In genomic region chr6:168189679-168190405, GRCh38 we compare ENCODE assay signal across 2 cellular contexts.
A peak's percentile ranks its signal among the peaks of the same experiment; 100 is the strongest.
TF ChIP-seq lines count a peak whose summit lies in the region.

No MANE protein-coding gene starts in this region.

TF ChIP-seq in HepG2, 621 proteins besides CTCF, POLR2A, EP300 and RAD21:
- TF ChIP-seq ZNF784 (CRISPR knock-in tag; IDR thresholded peaks at IDR 0.05; ENCODE audit: borderline replicate concordance): no peak
- TF ChIP-seq HNRNPL (IDR thresholded peaks at IDR 0.05; ENCODE audit: low read depth, low read length): 0 out of 2 replicates have a peak, but pooled peaks have one; percentile 29
TF ChIP-seq in HepG2: peak in this region for 1.

TF ChIP-seq in H1, 55 proteins besides CTCF, POLR2A, EP300 and RAD21:
- TF ChIP-seq HDAC2 (IDR thresholded peaks at IDR 0.05; ENCODE audit: borderline replicate concordance in 1 of 2, low read depth in 2 of 2, low read length in 2 of 2) (no peak), GTF2F1 (IDR thresholded peaks at IDR 0.05; ENCODE audit: borderline replicate concordance, low read depth, low read length) (no peak), HDAC6 (IDR thresholded peaks at IDR 0.05; ENCODE audit: low read depth, low read length) (no peak), ZNF274 (IDR thresholded peaks at IDR 0.05; ENCODE audit: borderline replicate concordance, extremely low read depth, low read length) (no peak), SUZ12 (IDR thresholded peaks at IDR 0.05; ENCODE audit: low read length) (no peak), ASH2L (IDR thresholded peaks at IDR 0.05; ENCODE audit: low read length) (no peak), TAF7 (optimal IDR thresholded peaks at IDR 0.05; ENCODE audit: borderline replicate concordance, low read depth, low read length) (no peak), E2F6 (IDR thresholded peaks at IDR 0.05) (no peak), CBX8 (IDR thresholded peaks at IDR 0.05; ENCODE audit: borderline replicate concordance, low read depth, low read length) (no peak), CBX5 (IDR thresholded peaks at IDR 0.05; ENCODE audit: low read depth, low read length) (no peak), JUN (IDR thresholded peaks at IDR 0.05; ENCODE audit: low read depth, low read length) (no peak), EGR1 (IDR thresholded peaks at IDR 0.05; ENCODE audit: borderline replicate concordance, low read depth, low read length) (no peak), CHD1 (IDR thresholded peaks at IDR 0.05; ENCODE audit: low read depth, low read length) (no peak), POLR2AphosphoS5 (IDR thresholded peaks at IDR 0.05; ENCODE audit: low read depth, low read length) (no peak), FOSL1 (IDR thresholded peaks at IDR 0.05; ENCODE audit: insufficient read depth, low read depth, low read length) (no peak), RXRA (IDR thresholded peaks at IDR 0.05; ENCODE audit: insufficient read depth, low read depth, low read length) (no peak), RFX5 (IDR thresholded peaks at IDR 0.05; ENCODE audit: borderline replicate concordance, low read depth, low read length) (no peak), BACH1 (IDR thresholded peaks at IDR 0.05; ENCODE audit: low read length) (no peak), CREB1 (IDR thresholded peaks at IDR 0.05) (no peak), NRF1 (IDR thresholded peaks at IDR 0.05; ENCODE audit: low read depth, low read length) (no peak)
TF ChIP-seq in H1: peak in this region for 0.
